20 cellular contexts compared by ENCODE assay signal in the genomic region with DNA sequence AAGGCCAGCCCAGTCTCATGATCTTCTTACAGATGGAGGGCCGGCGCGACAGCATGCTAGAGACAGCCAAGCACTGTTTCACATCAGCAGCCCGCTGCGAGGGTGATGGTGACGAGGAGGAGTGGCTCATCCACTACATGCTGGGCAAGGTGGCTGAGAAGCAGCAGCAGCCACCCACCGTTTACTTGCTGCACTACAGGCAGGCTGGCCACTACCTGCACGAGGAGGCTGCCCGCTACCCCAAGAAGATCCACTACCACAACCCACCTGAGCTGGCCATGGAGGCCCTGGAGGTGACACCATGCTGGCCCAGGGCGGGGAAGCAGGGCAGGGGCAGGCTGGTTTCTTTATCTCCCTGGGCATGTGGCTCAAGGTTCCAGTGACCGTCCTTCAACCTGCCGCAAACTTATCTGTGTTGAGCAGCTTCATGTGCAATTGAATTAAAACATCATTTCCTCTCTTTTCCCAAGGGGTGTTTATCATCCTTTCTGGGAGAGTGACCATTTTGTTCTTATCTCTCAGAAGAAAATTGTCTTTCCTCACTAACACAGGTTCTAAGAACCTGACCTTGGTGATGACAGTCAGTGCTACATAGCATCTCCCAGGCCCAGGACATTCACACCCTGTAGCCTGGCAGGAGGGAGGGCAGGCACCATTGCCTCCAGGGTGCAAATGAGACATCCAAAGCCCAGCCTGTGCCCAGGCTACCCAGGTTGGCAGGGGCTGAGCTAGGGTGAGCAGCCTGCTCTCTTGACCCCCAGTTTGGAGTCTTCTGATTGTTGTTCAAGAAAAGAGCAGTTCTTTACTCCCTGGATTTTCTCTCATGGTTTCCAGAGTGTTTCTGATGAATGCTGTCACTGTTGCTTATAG.
DNase-seq lines count a peak whose midpoint lies in the region; ATAC-seq and TF ChIP-seq lines count a peak whose summit lies in the region.
"Had no signal": no experiment of that assay in that cellular context is flagged by ENCODE, and none has a peak within 500 bp of the region (broad histone marks: within the 10 kb centered on the region; RNA-seq: fewer than 3 reads in every experiment).

No MANE protein-coding gene starts in this region.

- ATAC-seq in gastrocnemius medialis = no peak
- ATAC-seq: activated T-cell treated with anti-CD3 and anti-CD28 coated beads, Interleukin-2, amount 50 U/mL, for 4 hours had no signal

- no peak for TF ChIP-seq POLR2A in gastrocnemius medialis (IDR thresholded peaks at IDR 0.05)

- no peaks in the 10 kb centered on the region for H3K4me1 ChIP-seq in gastrocnemius medialis
- H3K4me1 ChIP-seq: colonic mucosa, vagina had no signal

- intact Hi-C loops in cardiac septum (cut with DNase I) (loop anchor here (2.0 kb wide), 1 partner anchor 15 kb away; no protein-coding TSS in a partner anchor), gastrocnemius medialis (cut with DNase I; ENCODE audit: low total_unique reads) (no loop called here)

- DNase-seq in CMK (ENCODE audit: low read depth) (peak; percentile 53), WERI-Rb-1 (peak; percentile 15), cardiac septum (ENCODE audit: low spot score) (peak; percentile 83), occipital lobe (lab: John Stamatoyannopoulos, UW) (peak; percentile 8), UCSD-AML1 (lab: John Stamatoyannopoulos, UW; ENCODE audit: unreplicated experiment) (no peak), gastrocnemius medialis (no peak), NCI-H524 treated with DMSO at 0.1 percent for 48 hours (lab: John Stamatoyannopoulos, UW) (no peak)
- no peak for DNase-seq in activated effector memory CD4-positive, alpha-beta T cell treated with anti-CD3 and anti-CD28 coated beads, Interleukin-2, amount 50 U/mL, for 16 hours
- DNase-seq: activated CD4-positive, alpha-beta T cell treated with anti-CD3 and anti-CD28 coated beads, Interleukin-2, amount 50 U/mL, for 4 hours; activated T-cell treated with anti-CD3 and anti-CD28 coated beads, Interleukin-2, amount 50 U/mL, for 4 hours; colonic mucosa; glutamatergic neuron; HFFc6; NCI-H1436; NCI-H2171; NCI-H526 treated with DMSO at 0.1 percent for 48 hours; stimulated activated CD4-positive, alpha-beta T cell treated with anti-CD3 and anti-CD28 coated beads, Interleukin-15, amount 100 ng/mL, for 24 hours; SW 1271 had no signal

- H3K27me3 ChIP-seq in WERI-Rb-1 (ENCODE audit: insufficient read depth, low read depth, severe bottlenecking) = no peaks in the 10 kb centered on the region
- no peaks in the 10 kb centered on the region for H3K27me3 ChIP-seq in gastrocnemius medialis
- H3K27me3 ChIP-seq: colonic mucosa, vagina had no signal

- H3K27ac ChIP-seq in WERI-Rb-1 = no peak overlapping the region
- H3K27ac ChIP-seq in gastrocnemius medialis = no peak overlapping the region
- H3K27ac ChIP-seq: colonic mucosa, vagina had no signal

- H3K36me3 ChIP-seq in WERI-Rb-1 (peaks cover 64% of the 10 kb centered on the region), gastrocnemius medialis (peaks cover 0 to 84% of the 10 kb centered on the region in 2 donors)

- H3K4me3 ChIP-seq in WERI-Rb-1 (ENCODE audit: low read depth, low read length) = no peak overlapping the region
- H3K4me3 ChIP-seq in gastrocnemius medialis = no peak overlapping the region
- H3K4me3 ChIP-seq: colonic mucosa, lung, vagina had no signal

- H3K9me3 ChIP-seq in WERI-Rb-1 (ENCODE audit: severe bottlenecking) (no peaks in the 10 kb centered on the region), gastrocnemius medialis (no peaks in the 10 kb centered on the region)
- H3K9me3 ChIP-seq: colonic mucosa, vagina had no signal

- TF ChIP-seq CTCF in WERI-Rb-1 (IDR thresholded peaks at IDR 0.05; ENCODE audit: low read depth, low read length) (no peak), gastrocnemius medialis (IDR thresholded peaks at IDR 0.05 in 4 of 5, conservative IDR thresholded peaks at IDR 0.05 in 1 of 5) (no peak)

- in situ Hi-C loops in gastrocnemius medialis (cut with MboI; ENCODE audit: low sequenced_read_pairs in 4 of 4) = no loop called here

Comparison
In these comparisons a context has a peak if more than half of its experiments do, and no peak if none do; other contexts are left out.
1. DNase-seq: peak in CMK (single experiment), WERI-Rb-1 (single experiment), cardiac septum (single experiment) and occipital lobe (single experiment); none in UCSD-AML1 (single experiment), gastrocnemius medialis (0 of 2), NCI-H524 treated with DMSO at 0.1 percent for 48 hours (single experiment) and activated effector memory CD4-positive, alpha-beta T cell treated with anti-CD3 and anti-CD28 coated beads, Interleukin-2, amount 50 U/mL, for 16 hours (single experiment).